1 cellular context compared by ENCODE assay signal in the genomic region with DNA sequence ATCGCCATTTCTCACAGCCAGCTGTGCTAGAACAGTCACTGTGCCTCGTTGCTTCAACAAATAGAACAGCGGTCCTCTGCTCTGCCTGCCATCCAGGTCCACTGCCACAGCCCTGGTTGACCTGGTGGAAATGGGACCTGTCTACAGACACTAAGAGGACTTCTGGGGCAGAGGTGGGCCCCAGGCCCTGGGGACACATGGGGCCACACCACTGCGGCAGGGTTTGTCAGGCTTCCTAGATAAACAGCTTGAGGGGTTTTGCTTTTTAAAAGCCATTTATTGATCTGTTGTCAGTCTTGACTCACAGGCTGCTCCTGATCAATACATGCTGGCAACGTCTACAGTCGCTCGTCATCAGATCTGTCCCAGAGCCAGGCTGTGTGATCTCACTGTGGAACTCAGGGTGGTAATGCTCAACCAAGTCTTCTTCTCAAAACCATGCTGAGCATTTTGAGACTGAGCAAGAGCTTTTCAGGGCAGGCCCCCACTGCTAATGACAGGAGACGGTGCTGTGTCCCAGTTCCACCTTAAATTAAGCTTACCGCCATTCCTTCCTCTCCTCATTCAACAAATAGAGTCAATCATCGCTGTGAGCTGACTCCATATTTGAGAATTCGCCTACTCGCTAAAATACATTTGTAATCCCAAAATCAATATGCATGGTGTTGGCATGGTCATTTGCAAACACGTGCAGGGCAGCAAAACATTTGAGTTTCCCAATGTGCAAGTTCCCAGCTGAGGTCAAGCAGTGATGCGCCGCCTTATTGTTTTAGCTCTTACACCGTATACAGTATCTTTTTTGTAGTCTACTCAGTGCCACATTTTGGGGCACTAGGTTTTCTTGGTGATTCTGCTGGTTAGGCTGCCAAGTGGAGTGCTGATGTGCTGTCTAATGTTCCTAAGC.
TF ChIP-seq lines count a peak whose summit lies in the region.

No MANE protein-coding gene starts in this region.

TF ChIP-seq in HepG2, 621 proteins besides CTCF, POLR2A, EP300 and RAD21 (continued from another document):
- TF ChIP-seq, protein P1, sequence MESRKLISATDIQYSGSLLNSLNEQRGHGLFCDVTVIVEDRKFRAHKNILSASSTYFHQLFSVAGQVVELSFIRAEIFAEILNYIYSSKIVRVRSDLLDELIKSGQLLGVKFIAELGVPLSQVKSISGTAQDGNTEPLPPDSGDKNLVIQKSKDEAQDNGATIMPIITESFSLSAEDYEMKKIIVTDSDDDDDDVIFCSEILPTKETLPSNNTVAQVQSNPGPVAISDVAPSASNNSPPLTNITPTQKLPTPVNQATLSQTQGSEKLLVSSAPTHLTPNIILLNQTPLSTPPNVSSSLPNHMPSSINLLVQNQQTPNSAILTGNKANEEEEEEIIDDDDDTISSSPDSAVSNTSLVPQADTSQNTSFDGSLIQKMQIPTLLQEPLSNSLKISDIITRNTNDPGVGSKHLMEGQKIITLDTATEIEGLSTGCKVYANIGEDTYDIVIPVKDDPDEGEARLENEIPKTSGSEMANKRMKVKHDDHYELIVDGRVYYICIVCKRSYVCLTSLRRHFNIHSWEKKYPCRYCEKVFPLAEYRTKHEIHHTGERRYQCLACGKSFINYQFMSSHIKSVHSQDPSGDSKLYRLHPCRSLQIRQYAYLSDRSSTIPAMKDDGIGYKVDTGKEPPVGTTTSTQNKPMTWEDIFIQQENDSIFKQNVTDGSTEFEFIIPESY (CRISPR knock-in tag; IDR thresholded peaks at IDR 0.05) = peak; percentile 85; the same call in 1 of the 2 replicates
- TF ChIP-seq ZNF496 (CRISPR knock-in tag; IDR thresholded peaks at IDR 0.05; ENCODE audit: insufficient replicate concordance) (no peak), CREB1 (IDR thresholded peaks at IDR 0.05) (peak; percentile 47), CREB1 (CRISPR knock-in tag; IDR thresholded peaks at IDR 0.05) (peak; percentile 67), FOXO1 (CRISPR knock-in tag; IDR thresholded peaks at IDR 0.05) (peak; percentile 68; the same call in 1 of the 2 replicates), ZNF263 (CRISPR knock-in tag; IDR thresholded peaks at IDR 0.05) (0 out of 2 replicates have a peak, but pooled peaks have one; percentile 17), ZMYM4 (CRISPR knock-in tag; IDR thresholded peaks at IDR 0.05) (peak; percentile 73; the same call in 1 of the 2 replicates), ZNF44 (CRISPR knock-in tag; IDR thresholded peaks at IDR 0.05) (peak; percentile 18; the same call in 1 of the 2 replicates), TCF12 (IDR thresholded peaks at IDR 0.05) (no peak), TCF12 (CRISPR knock-in tag; IDR thresholded peaks at IDR 0.05) (0 out of 2 replicates have a peak, but pooled peaks have one; percentile 62), FOXA3 (CRISPR knock-in tag; IDR thresholded peaks at IDR 0.05) (peak; percentile 57), ZNF460 (CRISPR knock-in tag; IDR thresholded peaks at IDR 0.05; ENCODE audit: borderline replicate concordance) (peak; percentile 21; the same call in 1 of the 2 replicates), ETV5 (CRISPR knock-in tag; IDR thresholded peaks at IDR 0.05; ENCODE audit: borderline replicate concordance) (peak; percentile 29; the same call in 1 of the 2 replicates), TOE1 (CRISPR knock-in tag; IDR thresholded peaks at IDR 0.05) (no peak), ZNF781 (CRISPR knock-in tag; IDR thresholded peaks at IDR 0.05; ENCODE audit: borderline replicate concordance, not compliant biosample characterization) (peak; percentile 52), TOPORS (CRISPR knock-in tag; IDR thresholded peaks at IDR 0.05) (peak; percentile 75; the same call in 1 of the 2 replicates), ZNF274 (CRISPR knock-in tag; IDR thresholded peaks at IDR 0.05) (peak; percentile 76; the same call in 1 of the 2 replicates), PHF20 (CRISPR knock-in tag; IDR thresholded peaks at IDR 0.05) (0 out of 2 replicates have a peak, but pooled peaks have one; percentile 22), ZNF292 (CRISPR knock-in tag; IDR thresholded peaks at IDR 0.05; ENCODE audit: borderline replicate concordance, low read depth) (peak; percentile 86; the same call in 1 of the 2 replicates), MED1 (CRISPR knock-in tag; IDR thresholded peaks at IDR 0.05) (peak; percentile 31; the same call in 1 of the 2 replicates), ZBTB7A (CRISPR knock-in tag; IDR thresholded peaks at IDR 0.05) (peak; percentile 34; the same call in 1 of the 2 replicates), ZFP82 (CRISPR knock-in tag; IDR thresholded peaks at IDR 0.05; ENCODE audit: borderline replicate concordance) (peak; percentile 61; the same call in 1 of the 2 replicates), ZNF670 (CRISPR knock-in tag; IDR thresholded peaks at IDR 0.05; ENCODE audit: borderline replicate concordance) (peak; percentile 70; the same call in 1 of the 2 replicates), HIVEP1 (CRISPR knock-in tag; IDR thresholded peaks at IDR 0.05) (peak; percentile 48; the same call in 1 of the 2 replicates)
- TF ChIP-seq, protein P2, sequence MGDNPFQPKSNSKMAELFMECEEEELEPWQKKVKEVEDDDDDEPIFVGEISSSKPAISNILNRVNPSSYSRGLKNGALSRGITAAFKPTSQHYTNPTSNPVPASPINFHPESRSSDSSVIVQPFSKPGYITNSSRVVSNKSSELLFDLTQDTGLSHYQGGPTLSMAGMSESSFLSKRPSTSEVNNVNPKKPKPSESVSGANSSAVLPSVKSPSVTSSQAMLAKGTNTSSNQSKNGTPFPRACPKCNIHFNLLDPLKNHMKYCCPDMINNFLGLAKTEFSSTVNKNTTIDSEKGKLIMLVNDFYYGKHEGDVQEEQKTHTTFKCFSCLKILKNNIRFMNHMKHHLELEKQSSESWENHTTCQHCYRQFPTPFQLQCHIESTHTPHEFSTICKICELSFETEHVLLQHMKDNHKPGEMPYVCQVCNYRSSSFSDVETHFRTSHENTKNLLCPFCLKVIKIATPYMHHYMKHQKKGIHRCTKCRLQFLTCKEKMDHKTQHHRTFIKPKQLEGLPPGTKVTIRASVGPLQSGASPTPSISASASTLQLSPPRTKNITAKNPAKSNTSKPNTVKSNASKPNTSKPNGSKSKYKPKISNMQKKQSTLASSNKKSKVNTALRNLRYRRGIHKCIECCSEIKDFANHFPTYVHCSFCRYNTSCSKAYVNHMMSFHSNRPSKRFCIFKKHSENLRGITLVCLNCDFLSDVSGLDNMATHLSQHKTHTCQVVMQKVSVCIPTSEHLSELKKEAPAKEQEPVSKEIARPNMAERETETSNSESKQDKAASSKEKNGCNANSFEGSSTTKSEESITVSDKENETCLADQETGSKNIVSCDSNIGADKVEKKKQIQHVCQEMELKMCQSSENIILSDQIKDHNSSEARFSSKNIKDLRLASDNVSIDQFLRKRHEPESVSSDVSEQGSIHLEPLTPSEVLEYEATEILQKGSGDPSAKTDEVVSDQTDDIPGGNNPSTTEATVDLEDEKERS (CRISPR knock-in tag; IDR thresholded peaks at IDR 0.05) = peak; percentile 82; the same call in 1 of the 2 replicates
- TF ChIP-seq, protein P3, sequence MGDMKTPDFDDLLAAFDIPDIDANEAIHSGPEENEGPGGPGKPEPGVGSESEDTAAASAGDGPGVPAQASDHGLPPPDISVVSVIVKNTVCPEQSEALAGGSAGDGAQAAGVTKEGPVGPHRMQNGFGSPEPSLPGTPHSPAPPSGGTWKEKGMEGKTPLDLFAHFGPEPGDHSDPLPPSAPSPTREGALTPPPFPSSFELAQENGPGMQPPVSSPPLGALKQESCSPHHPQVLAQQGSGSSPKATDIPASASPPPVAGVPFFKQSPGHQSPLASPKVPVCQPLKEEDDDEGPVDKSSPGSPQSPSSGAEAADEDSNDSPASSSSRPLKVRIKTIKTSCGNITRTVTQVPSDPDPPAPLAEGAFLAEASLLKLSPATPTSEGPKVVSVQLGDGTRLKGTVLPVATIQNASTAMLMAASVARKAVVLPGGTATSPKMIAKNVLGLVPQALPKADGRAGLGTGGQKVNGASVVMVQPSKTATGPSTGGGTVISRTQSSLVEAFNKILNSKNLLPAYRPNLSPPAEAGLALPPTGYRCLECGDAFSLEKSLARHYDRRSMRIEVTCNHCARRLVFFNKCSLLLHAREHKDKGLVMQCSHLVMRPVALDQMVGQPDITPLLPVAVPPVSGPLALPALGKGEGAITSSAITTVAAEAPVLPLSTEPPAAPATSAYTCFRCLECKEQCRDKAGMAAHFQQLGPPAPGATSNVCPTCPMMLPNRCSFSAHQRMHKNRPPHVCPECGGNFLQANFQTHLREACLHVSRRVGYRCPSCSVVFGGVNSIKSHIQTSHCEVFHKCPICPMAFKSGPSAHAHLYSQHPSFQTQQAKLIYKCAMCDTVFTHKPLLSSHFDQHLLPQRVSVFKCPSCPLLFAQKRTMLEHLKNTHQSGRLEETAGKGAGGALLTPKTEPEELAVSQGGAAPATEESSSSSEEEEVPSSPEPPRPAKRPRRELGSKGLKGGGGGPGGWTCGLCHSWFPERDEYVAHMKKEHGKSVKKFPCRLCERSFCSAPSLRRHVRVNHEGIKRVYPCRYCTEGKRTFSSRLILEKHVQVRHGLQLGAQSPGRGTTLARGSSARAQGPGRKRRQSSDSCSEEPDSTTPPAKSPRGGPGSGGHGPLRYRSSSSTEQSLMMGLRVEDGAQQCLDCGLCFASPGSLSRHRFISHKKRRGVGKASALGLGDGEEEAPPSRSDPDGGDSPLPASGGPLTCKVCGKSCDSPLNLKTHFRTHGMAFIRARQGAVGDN (CRISPR knock-in tag; IDR thresholded peaks at IDR 0.05) = peak; percentile 82
- TF ChIP-seq, protein P4, sequence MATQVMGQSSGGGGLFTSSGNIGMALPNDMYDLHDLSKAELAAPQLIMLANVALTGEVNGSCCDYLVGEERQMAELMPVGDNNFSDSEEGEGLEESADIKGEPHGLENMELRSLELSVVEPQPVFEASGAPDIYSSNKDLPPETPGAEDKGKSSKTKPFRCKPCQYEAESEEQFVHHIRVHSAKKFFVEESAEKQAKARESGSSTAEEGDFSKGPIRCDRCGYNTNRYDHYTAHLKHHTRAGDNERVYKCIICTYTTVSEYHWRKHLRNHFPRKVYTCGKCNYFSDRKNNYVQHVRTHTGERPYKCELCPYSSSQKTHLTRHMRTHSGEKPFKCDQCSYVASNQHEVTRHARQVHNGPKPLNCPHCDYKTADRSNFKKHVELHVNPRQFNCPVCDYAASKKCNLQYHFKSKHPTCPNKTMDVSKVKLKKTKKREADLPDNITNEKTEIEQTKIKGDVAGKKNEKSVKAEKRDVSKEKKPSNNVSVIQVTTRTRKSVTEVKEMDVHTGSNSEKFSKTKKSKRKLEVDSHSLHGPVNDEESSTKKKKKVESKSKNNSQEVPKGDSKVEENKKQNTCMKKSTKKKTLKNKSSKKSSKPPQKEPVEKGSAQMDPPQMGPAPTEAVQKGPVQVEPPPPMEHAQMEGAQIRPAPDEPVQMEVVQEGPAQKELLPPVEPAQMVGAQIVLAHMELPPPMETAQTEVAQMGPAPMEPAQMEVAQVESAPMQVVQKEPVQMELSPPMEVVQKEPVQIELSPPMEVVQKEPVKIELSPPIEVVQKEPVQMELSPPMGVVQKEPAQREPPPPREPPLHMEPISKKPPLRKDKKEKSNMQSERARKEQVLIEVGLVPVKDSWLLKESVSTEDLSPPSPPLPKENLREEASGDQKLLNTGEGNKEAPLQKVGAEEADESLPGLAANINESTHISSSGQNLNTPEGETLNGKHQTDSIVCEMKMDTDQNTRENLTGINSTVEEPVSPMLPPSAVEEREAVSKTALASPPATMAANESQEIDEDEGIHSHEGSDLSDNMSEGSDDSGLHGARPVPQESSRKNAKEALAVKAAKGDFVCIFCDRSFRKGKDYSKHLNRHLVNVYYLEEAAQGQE (IDR thresholded peaks at IDR 0.05; ENCODE audit: borderline replicate concordance in 1 of 2, low read depth in 1 of 2, low read length in 2 of 2) = 0 out of 4 replicates have a peak, but pooled peaks of 1 of the 2 experiments have one; percentile 19
- TF ChIP-seq, protein P5, sequence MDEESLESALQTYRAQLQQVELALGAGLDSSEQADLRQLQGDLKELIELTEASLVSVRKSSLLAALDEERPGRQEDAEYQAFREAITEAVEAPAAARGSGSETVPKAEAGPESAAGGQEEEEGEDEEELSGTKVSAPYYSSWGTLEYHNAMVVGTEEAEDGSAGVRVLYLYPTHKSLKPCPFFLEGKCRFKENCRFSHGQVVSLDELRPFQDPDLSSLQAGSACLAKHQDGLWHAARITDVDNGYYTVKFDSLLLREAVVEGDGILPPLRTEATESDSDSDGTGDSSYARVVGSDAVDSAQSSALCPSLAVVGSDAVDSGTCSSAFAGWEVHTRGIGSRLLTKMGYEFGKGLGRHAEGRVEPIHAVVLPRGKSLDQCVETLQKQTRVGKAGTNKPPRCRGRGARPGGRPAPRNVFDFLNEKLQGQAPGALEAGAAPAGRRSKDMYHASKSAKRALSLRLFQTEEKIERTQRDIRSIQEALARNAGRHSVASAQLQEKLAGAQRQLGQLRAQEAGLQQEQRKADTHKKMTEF (CRISPR knock-in tag; IDR thresholded peaks at IDR 0.05) = 0 out of 2 replicates have a peak, but pooled peaks have one; percentile 41
